ENCODE assay signal across 15 cellular contexts in the genomic region with DNA sequence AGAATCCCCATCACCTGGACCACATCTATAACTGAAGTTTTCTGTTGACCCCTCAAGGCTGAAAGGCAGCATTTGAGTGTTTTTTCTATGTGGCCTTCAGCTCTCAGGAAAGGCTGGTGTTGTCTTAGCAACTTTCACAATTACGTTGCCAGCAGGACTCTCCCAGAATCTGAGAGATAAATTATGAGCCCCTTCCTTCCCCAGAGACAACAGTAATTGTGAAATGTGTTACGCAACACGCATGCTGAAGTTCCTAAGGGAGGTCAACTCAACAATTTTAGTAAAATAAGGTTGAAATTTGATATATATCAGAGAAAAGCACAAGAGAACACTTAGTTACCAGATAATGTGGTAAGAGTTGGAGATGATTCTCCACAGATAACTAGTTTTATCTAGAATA.
A peak's percentile ranks its signal among the peaks of the same experiment; 100 is the strongest.
DNase-seq lines count a peak whose midpoint lies in the region; ATAC-seq and TF ChIP-seq lines count a peak whose summit lies in the region.
"Had no signal": no experiment of that assay in that cellular context is flagged by ENCODE, and none has a peak within 500 bp of the region (broad histone marks: within the 10 kb centered on the region; RNA-seq: fewer than 3 reads in every experiment).

No MANE protein-coding gene starts in this region.

- H3K9ac ChIP-seq in adipocyte (ENCODE audit: low read length) (no peak overlapping the region), muscle layer of colon (ENCODE audit: low read length) (no peak overlapping the region)

- H3K4me3 Mint-ChIP-seq in type B pancreatic cell = no peak overlapping the region
- H3K4me3 Mint-ChIP-seq: activated T-cell treated with anti-CD3 and anti-CD28 coated beads, Interleukin-2, amount 50 U/mL, for 4 hours; neural crest cell; T-helper 1 cell treated with Interleukin-12 subunit alpha and Interleukin-12 subunit beta and Interleukin-4 antibody, amounts not matched to agents 30 μg/mL and 1 μg/mL, for 36 hours had no signal

- no peaks in the 10 kb centered on the region for H3K27me3 ChIP-seq in right atrium auricular region
- no peaks in the 10 kb centered on the region for H3K27me3 ChIP-seq in adipocyte (replicated peaks; ENCODE audit: control insufficient read depth, insufficient read depth, low read length)
- no peaks in the 10 kb centered on the region for H3K27me3 ChIP-seq in muscle layer of colon (ENCODE audit: control insufficient read depth in 1 of 2, insufficient read depth in 2 of 2, low read length in 2 of 2)
- no peaks in the 10 kb centered on the region for H3K27me3 ChIP-seq in aorta (ENCODE audit: control insufficient read depth in 1 of 2, insufficient read depth in 2 of 2, low read length in 1 of 2)

- TF ChIP-seq CTCF in right atrium auricular region (IDR thresholded peaks at IDR 0.05) (no peak), type B pancreatic cell (conservative IDR thresholded peaks at IDR 0.05) (no peak)

- no peak overlapping the region for H3K27ac Mint-ChIP-seq in type B pancreatic cell
- H3K27ac Mint-ChIP-seq: T-helper 1 cell treated with Interleukin-12 subunit alpha and Interleukin-12 subunit beta and Interleukin-4 antibody, amounts not matched to agents 30 μg/mL and 1 μg/mL, for 36 hours had no signal

- H3K4me1 Mint-ChIP-seq in type B pancreatic cell (ENCODE audit: unreplicated experiment) = peaks cover 18% of the 10 kb centered on the region
- H3K4me1 Mint-ChIP-seq: neural crest cell had no signal

- 75 to 80% methylated on average over 3 of the region's 3 CpGs for WGBS in aorta, 2 donors

- ATAC-seq in left ventricle myocardium superior = peak; percentile 80
- peak; percentile 87 for ATAC-seq in aorta (ENCODE audit: low FRiP score)
- ATAC-seq: activated T-cell treated with anti-CD3 and anti-CD28 coated beads, Interleukin-2, amount 50 U/mL, for 4 hours; left colon had no signal

- no peaks in the 10 kb centered on the region for H3K36me3 Mint-ChIP-seq in type B pancreatic cell

- H3K4me1 ChIP-seq in right atrium auricular region (no peaks in the 10 kb centered on the region), adipocyte (ENCODE audit: control insufficient read depth, insufficient read depth, low read length) (peaks cover 21% of the 10 kb centered on the region), muscle layer of colon (ENCODE audit: insufficient read depth, low read length) (peaks cover 17% of the 10 kb centered on the region), aorta (ENCODE audit: control insufficient read depth in 1 of 2, insufficient read depth in 2 of 2, low read length in 2 of 2) (peaks cover 0 to 3% of the 10 kb centered on the region in 2 donors)

- H3K4me3 ChIP-seq in right atrium auricular region (no peak overlapping the region), adipocyte (ENCODE audit: low read length) (no peak overlapping the region), muscle layer of colon (ENCODE audit: low read depth in 1 of 2, low read length in 2 of 2) (no peak overlapping the region), aorta (ENCODE audit: low read length in 2 of 2) (no peak overlapping the region)

- no peak for DNase-seq in left ventricle myocardium superior
- DNase-seq in right atrium auricular region (ENCODE audit: low spot score) = no peak
- peak; percentile 75 for DNase-seq in adipocyte (ENCODE audit: low read depth)
- no peak for DNase-seq in aorta
- DNase-seq in type B pancreatic cell (ENCODE audit: extremely low spot score, unreplicated experiment) = no peak
- no peak for DNase-seq in NCI-H524 (lab: John Stamatoyannopoulos, UW)
- no peak for DNase-seq in substantia nigra (lab: John Stamatoyannopoulos, UW)
- DNase-seq: activated CD4-positive, alpha-beta T cell treated with anti-CD3 and anti-CD28 coated beads for 4 hours; activated T-cell treated with anti-CD3 and anti-CD28 coated beads, Interleukin-2, amount 50 U/mL, for 4 hours; DND-41; left colon; NCI-H146 had no signal

- intact Hi-C loops in left ventricle myocardium superior (cut with micrococcal nuclease) = no loop called here
- intact Hi-C loops in aorta (cut with DNase I) = no loop called here

- no peaks in the 10 kb centered on the region for H3K9me3 Mint-ChIP-seq in type B pancreatic cell
- H3K9me3 Mint-ChIP-seq: activated T-cell treated with anti-CD3 and anti-CD28 coated beads, Interleukin-2, amount 50 U/mL, for 4 hours had no signal

- no peaks in the 10 kb centered on the region for H3K27me3 Mint-ChIP-seq in type B pancreatic cell

- H3K36me3 ChIP-seq in right atrium auricular region (no peaks in the 10 kb centered on the region), adipocyte (ENCODE audit: control insufficient read depth, insufficient read depth, low read length, severe bottlenecking) (no peaks in the 10 kb centered on the region), muscle layer of colon (ENCODE audit: insufficient read depth, low read length) (no peaks in the 10 kb centered on the region), aorta (ENCODE audit: control insufficient read depth in 1 of 2, insufficient read depth in 2 of 2, low read length in 1 of 2) (no peaks in the 10 kb centered on the region)

- no peaks in the 10 kb centered on the region for H3K9me3 ChIP-seq in right atrium auricular region
- H3K9me3 ChIP-seq in adipocyte (ENCODE audit: control insufficient read depth, low read length) = no peaks in the 10 kb centered on the region
- H3K9me3 ChIP-seq in muscle layer of colon (ENCODE audit: low read length) = no peaks in the 10 kb centered on the region
- no peaks in the 10 kb centered on the region for H3K9me3 ChIP-seq in aorta (ENCODE audit: control insufficient read depth, low read length)

- H3K27ac ChIP-seq in right atrium auricular region = no peak overlapping the region
- H3K27ac ChIP-seq in muscle layer of colon (ENCODE audit: low read depth, low read length) = peak overlapping the region; percentile 12
- no peak overlapping the region for H3K27ac ChIP-seq in aorta (ENCODE audit: low read depth in 1 of 2, low read length in 2 of 2)
- H3K27ac ChIP-seq in substantia nigra (ENCODE audit: low read depth, low read length, poor library complexity, severe bottlenecking) = no peak overlapping the region
